In genomic region chr12:89016970-89017778, GRCh38 we compare ENCODE assay signal across 8 cellular contexts.
A peak's percentile ranks its signal among the peaks of the same experiment; 100 is the strongest.
DNase-seq lines count a peak whose midpoint lies in the region; ATAC-seq, FAIRE-seq and TF ChIP-seq lines count a peak whose summit lies in the region.

No MANE protein-coding gene starts in this region.

- BruUV-seq in HepG2 (replicated peaks; lab: Mats Ljungman, UMichigan): no TSS peak

- peak; percentile 45; the same call in 1 of the 2 replicates for TF ChIP-seq RAD21 in HepG2 (CRISPR knock-in tag; IDR thresholded peaks at IDR 0.05)

- TF ChIP-seq POLR2A in HepG2 (IDR thresholded peaks at IDR 0.05; ENCODE audit: insufficient read depth in 1 of 2, low read depth in 2 of 2, low read length in 2 of 2) (no peak), suprapubic skin (IDR thresholded peaks at IDR 0.05) (no peak)

- H3K79me2 ChIP-seq in HepG2 (ENCODE audit: insufficient read depth, low read length): no peaks in the 10 kb centered on the region

- peak; percentile 56 for TF ChIP-seq CTCF in coronary artery (IDR thresholded peaks at IDR 0.05)
- TF ChIP-seq CTCF in HepG2 (CRISPR knock-in tag; IDR thresholded peaks at IDR 0.05): peak; percentile 74
- TF ChIP-seq CTCF in suprapubic skin (IDR thresholded peaks at IDR 0.05): peak; percentile 42 to 64

- no peaks in the 10 kb centered on the region for H4K20me1 ChIP-seq in HepG2 (ENCODE audit: insufficient read depth, low read length)

- H3K36me3 ChIP-seq in HepG2 (replicated peaks in 1 of 2; ENCODE audit: control insufficient read depth in 1 of 2, insufficient read depth in 2 of 2, low read length in 2 of 2): no peaks in the 10 kb centered on the region
- H3K36me3 ChIP-seq in suprapubic skin: no peaks in the 10 kb centered on the region

- no peaks in the 10 kb centered on the region for H3K4me1 ChIP-seq in HepG2 (ENCODE audit: insufficient read depth, low read length)
- H3K4me1 ChIP-seq in suprapubic skin: peaks cover 10% of the 10 kb centered on the region

- TF ChIP-seq EP300 in HepG2 (IDR thresholded peaks at IDR 0.05; ENCODE audit: low read depth in 2 of 2, low read length in 2 of 2): no peak
- no peak for TF ChIP-seq EP300 in HepG2 (CRISPR knock-in tag; IDR thresholded peaks at IDR 0.05; ENCODE audit: borderline replicate concordance)
- no peak for TF ChIP-seq EP300 in suprapubic skin (IDR thresholded peaks at IDR 0.05)

- no peak overlapping the region for H3K9ac ChIP-seq in HepG2 (ENCODE audit: insufficient read depth, low read depth, low read length)

- FAIRE-seq in HepG2 (lab: Jason Lieb, UNC): peak; percentile 79

- CTCF ChIA-PET in HepG2 (lab: Yijun Ruan, JAX; ENCODE audit: low intra/inter-chr PET ratio, low total read pairs): interaction anchor here (0.8 to 1.9 kb wide), 3 partner anchors 442 to 512 kb away, joined by 3 to 11 read pairs (median 3); no protein-coding TSS in a partner anchor

- in situ Hi-C loops in SK-MEL-5 (cut with HindIII; ENCODE audit: low pct_unique_long_range_greater_than_20kb, low sequenced_read_pairs): no loop called here
- in situ Hi-C loops in HepG2 (cut with HindIII; ENCODE audit: extremely low pct_ligation_motif_present, low pct_unique_long_range_greater_than_20kb): loop anchor here (5.0 kb wide), 1 partner anchor 510 kb away; the partner anchor contains the start of gene POC1B

- 13% methylated on average over 21 of the region's 21 CpGs for WGBS in HepG2 (ENCODE audit: low lambda C conversion rate)
- 8% methylated on average over 21 of the region's 21 CpGs for WGBS in suprapubic skin

- H2AFZ ChIP-seq in HepG2 (ENCODE audit: low read length): no peak overlapping the region

- POLR2A ChIA-PET in HepG2 (lab: Yijun Ruan, JAX): no interaction called here

- H3K27me3 ChIP-seq in HepG2 (ENCODE audit: control insufficient read depth in 1 of 2, insufficient read depth in 2 of 2, low read length in 2 of 2): peaks cover 0 to 3% of the 10 kb centered on the region in 2 experiments; a peak in 1 of 5 replicates
- no peaks in the 10 kb centered on the region for H3K27me3 ChIP-seq in suprapubic skin

- H3K27ac ChIP-seq in coronary artery (no peak overlapping the region), HepG2 (ENCODE audit: extremely low read length, insufficient read depth, low read length) (no peak overlapping the region), suprapubic skin (no peak overlapping the region)

- intact Hi-C loops in HepG2 (cut with micrococcal nuclease; ENCODE audit: unreplicated experiment): loop anchor here (2.0 to 10.0 kb wide), 2 partner anchors 34 to 872 kb away; partner anchors contain the start of genes CEP290 and TMTC3

- no peak overlapping the region for H3K4me2 ChIP-seq in HepG2 (ENCODE audit: low read depth, low read length)

- H3K9me3 ChIP-seq in HepG2 (ENCODE audit: low read length): no peaks in the 10 kb centered on the region
- H3K9me3 ChIP-seq in suprapubic skin: no peaks in the 10 kb centered on the region

- ATAC-seq in GM21526 (IDR thresholded peaks at IDR 0.05; ENCODE audit: low FRiP score, unreplicated experiment): peak; percentile 55
- peak; percentile 46; the same call in 1 of the 3 replicates for ATAC-seq in HepG2
- no peak for ATAC-seq in HG03095 (IDR thresholded peaks at IDR 0.05; ENCODE audit: unreplicated experiment)

- H3K4me3 ChIP-seq in coronary artery (no peak overlapping the region), HepG2 (replicated peaks in 1 of 3; ENCODE audit: insufficient read depth in 1 of 3, low read depth in 2 of 3, low read length in 3 of 3) (no peak overlapping the region), suprapubic skin (no peak overlapping the region)

- DNase-seq in DMS153 treated with DMSO at 0.1 percent for 48 hours (lab: John Stamatoyannopoulos, UW; ENCODE audit: unreplicated experiment) (peak; percentile 45), NCI-H1092 treated with DMSO at 0.1 percent for 48 hours (lab: John Stamatoyannopoulos, UW) (peak; percentile 76), SK-MEL-5 (ENCODE audit: low read depth, low spot score) (peak; percentile 85), coronary artery (ENCODE audit: low spot score) (no peak), HepG2 (ENCODE audit: low spot score) (peak; percentile 44), suprapubic skin (ENCODE audit: low spot score in 2 of 2) (peak; percentile 48 to 72)

TF ChIP-seq in HepG2, 621 proteins besides CTCF, POLR2A, EP300 and RAD21:
- TF ChIP-seq NCOR1 (IDR thresholded peaks at IDR 0.05; ENCODE audit: borderline replicate concordance, low read length) (no peak), E2F1 (CRISPR knock-in tag; IDR thresholded peaks at IDR 0.05) (no peak), SNRNP70 (IDR thresholded peaks at IDR 0.05; ENCODE audit: low read depth, low read length) (no peak), ZKSCAN5 (CRISPR knock-in tag; IDR thresholded peaks at IDR 0.05) (no peak), ARID3A (IDR thresholded peaks at IDR 0.05; ENCODE audit: low read depth, low read length) (peak; percentile 73; the same call in 1 of the 2 replicates), SRY (CRISPR knock-in tag; IDR thresholded peaks at IDR 0.05) (no peak), STAG1 (CRISPR knock-in tag; IDR thresholded peaks at IDR 0.05) (peak; percentile 81), SMC3 (IDR thresholded peaks at IDR 0.05; ENCODE audit: low read length) (peak; percentile 48; the same call in 1 of the 2 replicates)
